In genomic region chr4:75724066-75724866, GRCh38 we compare ENCODE assay signal across 1 cellular context.
A peak's percentile ranks its signal among the peaks of the same experiment; 100 is the strongest.
TF ChIP-seq lines count a peak whose summit lies in the region.

Gene USO1, plus strand, starts transcription at chr4:75724577. Its CDS starts 243 bp downstream, at chr4:75724820.

TF ChIP-seq in WTC11, 78 proteins besides CTCF, POLR2A, EP300 and RAD21 (continued from another document):
- TF ChIP-seq TEAD1 (CRISPR knock-in tag; IDR thresholded peaks at IDR 0.05) (peak; percentile 29; the same call in 1 of the 2 replicates), ZNF416 (CRISPR knock-in tag; IDR thresholded peaks at IDR 0.05) (0 out of 2 replicates have a peak, but pooled peaks have one; percentile 35), CREM (CRISPR knock-in tag; IDR thresholded peaks at IDR 0.05) (0 out of 2 replicates have a peak, but pooled peaks have one; percentile 69), FOXK1 (CRISPR knock-in tag; IDR thresholded peaks at IDR 0.05) (peak; percentile 37; the same call in 1 of the 2 replicates), FOXJ3 (CRISPR knock-in tag; IDR thresholded peaks at IDR 0.05; ENCODE audit: borderline replicate concordance) (no peak), SMAD4 (CRISPR knock-in tag; IDR thresholded peaks at IDR 0.05) (0 out of 2 replicates have a peak, but pooled peaks have one; percentile 18), ZNF138 (CRISPR knock-in tag; conservative IDR thresholded peaks at IDR 0.05) (no peak), ARID4B (CRISPR knock-in tag; IDR thresholded peaks at IDR 0.05; ENCODE audit: borderline replicate concordance) (peak; percentile 88; the same call in 1 of the 2 replicates), GABPB1 (CRISPR knock-in tag; IDR thresholded peaks at IDR 0.05) (peak; percentile 30; the same call in 1 of the 2 replicates)
